Comparison of ENCODE assay signal across 8 cellular contexts in genomic region chr7:155296788-155297516, GRCh38. TPM values are rescaled to one million over a fixed set of nuclear protein-coding genes. Genes with fewer than 3 reads are reported as not detected.
DNase-seq lines count a peak whose midpoint lies in the region; ATAC-seq and TF ChIP-seq lines count a peak whose summit lies in the region.

No MANE protein-coding gene starts in this region.

- POLR2A ChIA-PET in A673 (lab: Charles Lee; ENCODE audit: low non-redundant PET) = no interaction called here

- CTCF ChIA-PET in A673 (lab: Charles Lee) = no interaction called here

- H3K4me1 ChIP-seq in A673 (ENCODE audit: insufficient read depth, low read length, poor library complexity, severe bottlenecking) = peaks cover 24% of the 10 kb centered on the region
- H3K4me1 ChIP-seq in muscle layer of duodenum (ENCODE audit: control insufficient read depth in 1 of 2, insufficient read depth in 2 of 2, low read length in 2 of 2) = peaks cover 14 to 19% of the 10 kb centered on the region in 2 donors

- peak; percentile 51 for DNase-seq in A673 (ENCODE audit: low spot score)
- peak; percentile 80 for DNase-seq in NCI-H748 (lab: John Stamatoyannopoulos, UW; ENCODE audit: unreplicated experiment)
- DNase-seq in activated CD8-positive, alpha-beta memory T cell treated with anti-CD3 and anti-CD28 coated beads, Interleukin-2, amount 50 U/mL, for 48 hours = peak; percentile 90
- no peak for DNase-seq in epithelial cell of prostate (ENCODE audit: low read depth, low spot score)
- DNase-seq in stimulated activated CD8-positive, alpha-beta memory T cell treated with anti-CD3 and anti-CD28 coated beads, Interleukin-7, amount 100 ng/mL, for 4 hours (ENCODE audit: low read depth in 2 of 2) = peak; percentile 79 to 83

- intact Hi-C loops in A673 (cut with micrococcal nuclease; ENCODE audit: unreplicated experiment) = loop anchor here (5.0 kb wide), 1 partner anchor 295 kb away; the partner anchor contains the start of gene PAXIP1

- H3K27me3 ChIP-seq in A673 (replicated peaks; ENCODE audit: insufficient read depth, low read depth, low read length, poor library complexity) (no peaks in the 10 kb centered on the region), muscle layer of duodenum (ENCODE audit: low read depth, low read length) (no peaks in the 10 kb centered on the region)

- H3K27ac ChIP-seq in A673 (ENCODE audit: low read depth, low read length, poor library complexity, severe bottlenecking) (peak overlapping the region; percentile 97), epithelial cell of prostate (peak overlapping the region; percentile 91), muscle layer of duodenum (ENCODE audit: low read length) (peak overlapping the region; percentile 35)

- H3K36me3 ChIP-seq in A673 (ENCODE audit: insufficient read depth, low read length, poor library complexity, severe bottlenecking) = peaks cover 28% of the 10 kb centered on the region
- peaks cover 0 to 4% of the 10 kb centered on the region in 2 donors for H3K36me3 ChIP-seq in muscle layer of duodenum (ENCODE audit: control insufficient read depth in 1 of 2, insufficient read depth in 2 of 2, low read length in 2 of 2)

- TF ChIP-seq CTCF in A673 (conservative IDR thresholded peaks at IDR 0.05; ENCODE audit: low read depth, low read length) = no peak

- BruUV-seq in A673 (replicated peaks; lab: Mats Ljungman, UMichigan) = no TSS peak

- H3K9me3 ChIP-seq in A673 (ENCODE audit: low read depth, low read length, poor library complexity, severe bottlenecking) = no peaks in the 10 kb centered on the region
- H3K9me3 ChIP-seq in muscle layer of duodenum (ENCODE audit: control insufficient read depth in 1 of 2, low read length in 2 of 2) = no peaks in the 10 kb centered on the region

- peak; percentile 0 for ATAC-seq in GM18520 (IDR thresholded peaks at IDR 0.05; ENCODE audit: unreplicated experiment)
- peak; percentile 35 for ATAC-seq in HG03045 (IDR thresholded peaks at IDR 0.05; ENCODE audit: unreplicated experiment)

- H3K4me3 ChIP-seq in A673 (ENCODE audit: low read depth, low read length, poor library complexity, severe bottlenecking) (peak overlapping the region; percentile 93), muscle layer of duodenum (ENCODE audit: low read depth in 1 of 2, low read length in 2 of 2) (peak overlapping the region; percentile 63 to 77)

RNA-seq across cellular contexts. Expression of gene INSIG1, which starts 0.7 kb away (rescaled TPM):
- 51.8 and 53.4 TPM in 2 replicates for total RNA-seq in A673 (2021)

Comparison
In these comparisons a context has a peak if more than half of its experiments do, and no peak if none do; other contexts are left out.
1. H3K27ac ChIP-seq: peak in every context shown above with its lines; median percentile 97 in A673; 91 in epithelial cell of prostate; 35 in muscle layer of duodenum.